In genomic region chr6:656460-657252, GRCh38 we compare ENCODE assay signal across 25 cellular contexts. TPM values are rescaled to one million over a fixed set of nuclear protein-coding genes. Genes with fewer than 3 reads are reported as not detected.
A peak's percentile ranks its signal among the peaks of the same experiment; 100 is the strongest.
DNase-seq lines count a peak whose midpoint lies in the region; ATAC-seq, FAIRE-seq and TF ChIP-seq lines count a peak whose summit lies in the region.
"Had no signal": no experiment of that assay in that cellular context is flagged by ENCODE, and none has a peak within 500 bp of the region (broad histone marks: within the 10 kb centered on the region; RNA-seq: fewer than 3 reads in every experiment).

Gene HUS1B, minus strand, starts transcription at chr6:657100. Its CDS starts 156 bp downstream, at chr6:656944.

- no peak within 1 kb of the TSS for H2AK5ac ChIP-seq in H9 (ENCODE audit: insufficient read length, low read length)

- no peak within 1 kb of the TSS for H2BK20ac ChIP-seq in H9 (ENCODE audit: low read depth, low read length, poor library complexity, severe bottlenecking)

- H3K9ac ChIP-seq in H9 (ENCODE audit: extremely low read depth, insufficient read length, low read length): no peak within 1 kb of the TSS
- H3K9ac ChIP-seq: BLaER1 had no signal

- H4K20me1 ChIP-seq in H9 (ENCODE audit: control insufficient read depth, insufficient read depth, insufficient read length): no peaks in the 10 kb centered on the region
- H4K20me1 ChIP-seq: BLaER1 had no signal

- ATAC-seq in CD8-positive, alpha-beta T cell: no peak
- ATAC-seq: psoas muscle, SK-N-SH treated with all-trans-retinoic acid at 6 μM for 48 hours had no signal

- peak within 1 kb of the TSS; percentile 45; the same call in 1 of the 2 replicates for H3K14ac ChIP-seq in H9 (ENCODE audit: insufficient read depth, low read length)

- H3K4me1 ChIP-seq in CD8-positive, alpha-beta T cell (ENCODE audit: insufficient read depth, low read length): peaks cover 15% of the 10 kb centered on the region
- H3K4me1 ChIP-seq in H9 (ENCODE audit: insufficient read depth, low read length): peaks cover 8% of the 10 kb centered on the region
- H3K4me1 ChIP-seq: adrenal gland had no signal

- peaks cover 34% of the 10 kb centered on the region for H3K36me3 Mint-ChIP-seq in CD8-positive, alpha-beta T cell
- H3K36me3 Mint-ChIP-seq in H9 (ENCODE audit: insufficient read depth in 1 of 3, low read depth in 3 of 3) (peaks cover 9 to 19% (median 11%) of the 10 kb centered on the region in 3 experiments), nephron progenitor cell (ENCODE audit: low read depth) (peaks cover 45% of the 10 kb centered on the region)

- no CpG with 5 or more reads among the region's 73 CpGs for WGBS in H9 (ENCODE audit: extremely low coverage, insufficient read length, low lambda C conversion rate)

- H3K27me3 ChIP-seq in CD8-positive, alpha-beta T cell (ENCODE audit: insufficient read depth, low read length): no peaks in the 10 kb centered on the region
- H3K27me3 ChIP-seq in H9 (ENCODE audit: insufficient read depth, low read length): no peaks in the 10 kb centered on the region
- no peaks in the 10 kb centered on the region for H3K27me3 ChIP-seq in brain microvascular endothelial cell (replicated peaks)
- H3K27me3 ChIP-seq: adrenal gland, BLaER1, thyroid gland had no signal

- H3K23ac ChIP-seq in H9 (ENCODE audit: insufficient read length, low read depth, low read length): no peak within 1 kb of the TSS

- H3K27ac Mint-ChIP-seq in CD8-positive, alpha-beta T cell: peak within 1 kb of the TSS; percentile 21
- H3K27ac Mint-ChIP-seq in H9 (peak within 1 kb of the TSS in 2 of 3 experiments; percentile 52 to 87; a peak in 5 of 7 replicates), nephron progenitor cell (peak within 1 kb of the TSS; percentile 20)
- H3K27ac Mint-ChIP-seq: brain; stimulated activated naive CD8-positive, alpha-beta T cell treated with anti-CD3 and anti-CD28 coated beads, Interleukin-15, Interleukin-2, amounts not matched to agents 100 ng/mL and 50 ng/mL, for 24 hours had no signal

- no peaks in the 10 kb centered on the region for H3K9me3 ChIP-seq in CD8-positive, alpha-beta T cell (ENCODE audit: low read length)
- H3K9me3 ChIP-seq in H9 (ENCODE audit: control insufficient read depth, low read depth, low read length): no peaks in the 10 kb centered on the region
- H3K9me3 ChIP-seq: adrenal gland, Caco-2, HAP-1, thyroid gland had no signal

- no peak within 1 kb of the TSS for H4K91ac ChIP-seq in H9 (ENCODE audit: insufficient read length, low read depth, low read length)

- no peak within 1 kb of the TSS for H2BK12ac ChIP-seq in H9 (ENCODE audit: insufficient read length, low read depth, low read length)

- peaks cover 5% of the 10 kb centered on the region for H3K36me3 ChIP-seq in CD8-positive, alpha-beta T cell (ENCODE audit: insufficient read depth, low read length)
- H3K36me3 ChIP-seq in brain microvascular endothelial cell (replicated peaks): peaks cover 6% of the 10 kb centered on the region
- H3K36me3 ChIP-seq: adrenal gland, thyroid gland had no signal

- in situ Hi-C loops in brain microvascular endothelial cell (cut with HindIII; ENCODE audit: low pct_ligation_motif_present, low sequenced_read_pairs): no loop called here

- H3K23me2 ChIP-seq in H9 (ENCODE audit: insufficient read length, low read depth, low read length, poor library complexity, severe bottlenecking): no peaks in the 10 kb centered on the region

- no peak within 1 kb of the TSS for H2BK15ac ChIP-seq in H9 (ENCODE audit: low read depth, low read length)

- DNase-seq in CD8-positive, alpha-beta T cell: no peak
- DNase-seq in H9: peak; percentile 58
- no peak for DNase-seq in brain microvascular endothelial cell
- DNase-seq in nephron progenitor cell: no peak
- DNase-seq in NCI-H128 (lab: John Stamatoyannopoulos, UW; ENCODE audit: unreplicated experiment): no peak
- DNase-seq in 8988T: no peak
- no peak for DNase-seq in GM12892 (ENCODE audit: insufficient read length)
- DNase-seq: activated T-cell treated with anti-CD3 and anti-CD28 coated beads for 4 hours, adrenal gland, Caco-2, GDM1, mammary epithelial cell, NCI-H146, NCI-H2107, NCI-H446, psoas muscle, thyroid gland had no signal

- no peak within 1 kb of the TSS for H3K4ac ChIP-seq in H9 (ENCODE audit: low read depth, low read length)

- H3K4me3 Mint-ChIP-seq in CD8-positive, alpha-beta T cell: no peak within 1 kb of the TSS
- H3K4me3 Mint-ChIP-seq in H9: no peak within 1 kb of the TSS
- no peak within 1 kb of the TSS for H3K4me3 Mint-ChIP-seq in nephron progenitor cell
- H3K4me3 Mint-ChIP-seq: brain; stimulated activated naive CD8-positive, alpha-beta T cell treated with anti-CD3 and anti-CD28 coated beads, Interleukin-15, Interleukin-2, amounts not matched to agents 100 ng/mL and 50 ng/mL, for 24 hours had no signal

- H2AFZ ChIP-seq in H9 (ENCODE audit: low read length): no peak within 1 kb of the TSS

- H2BK120ac ChIP-seq in H9 (ENCODE audit: low read depth, low read length, poor library complexity, severe bottlenecking): no peak within 1 kb of the TSS

- no peak for TF ChIP-seq CTCF in CD8-positive, alpha-beta T cell (IDR thresholded peaks at IDR 0.05)
- TF ChIP-seq CTCF in H9 (conservative IDR thresholded peaks at IDR 0.05) (no peak), brain microvascular endothelial cell (IDR thresholded peaks at IDR 0.05; ENCODE audit: low read depth, low read length, missing control alignments) (no peak), nephron progenitor cell (IDR thresholded peaks at IDR 0.05) (no peak)

- intact Hi-C loops in CD8-positive, alpha-beta T cell (cut with DNase I, micrococcal nuclease): no loop called here

- H2BK5ac ChIP-seq in H9 (ENCODE audit: insufficient read length, low read length): no peak within 1 kb of the TSS

- FAIRE-seq in GM12892 (lab: Jason Lieb, UNC): no peak
- FAIRE-seq: GM19239 had no signal

- CTCF ChIA-PET in CD8-positive, alpha-beta T cell (lab: Charles Lee): no interaction called here

- no peak within 1 kb of the TSS for H3K27ac ChIP-seq in CD8-positive, alpha-beta T cell (ENCODE audit: low read depth, low read length)
- H3K27ac ChIP-seq in H9 (ENCODE audit: insufficient read length, low read depth, low read length) (no peak within 1 kb of the TSS), brain microvascular endothelial cell (peak within 1 kb of the TSS; percentile 91)
- H3K27ac ChIP-seq: adrenal gland, BLaER1, epithelial cell of prostate, psoas muscle, thyroid gland had no signal

- no peak within 1 kb of the TSS for H3K56ac ChIP-seq in H9 (ENCODE audit: insufficient read length, low read depth, low read length)

- peaks cover 4% of the 10 kb centered on the region; the same call in 1 of the 2 replicates for H3K79me2 ChIP-seq in H9 (ENCODE audit: insufficient read depth, low read length)

- peaks cover 2% of the 10 kb centered on the region for H3K9me3 Mint-ChIP-seq in CD8-positive, alpha-beta T cell
- H3K9me3 Mint-ChIP-seq in H9: no peaks in the 10 kb centered on the region; a peak in 1 of 5 replicates
- H3K9me3 Mint-ChIP-seq in nephron progenitor cell: peaks cover 11% of the 10 kb centered on the region

- peaks cover 54% of the 10 kb centered on the region for H3K4me1 Mint-ChIP-seq in CD8-positive, alpha-beta T cell (ENCODE audit: low read depth)
- H3K4me1 Mint-ChIP-seq in H9 (peaks cover 52 to 56% of the 10 kb centered on the region in 2 experiments), nephron progenitor cell (peaks cover 11% of the 10 kb centered on the region)

- no peaks in the 10 kb centered on the region for H3K79me1 ChIP-seq in H9 (ENCODE audit: insufficient read depth, low read depth, low read length, poor library complexity, severe bottlenecking)

- no peak within 1 kb of the TSS for H3T11ph ChIP-seq in H9 (ENCODE audit: low read length)

- no peak within 1 kb of the TSS for H3K4me3 ChIP-seq in CD8-positive, alpha-beta T cell (ENCODE audit: low read depth, low read length)
- H3K4me3 ChIP-seq in brain microvascular endothelial cell (ENCODE audit: low read depth, low read length): no peak within 1 kb of the TSS
- H3K4me3 ChIP-seq: adrenal gland, BLaER1, HAP-1, psoas muscle, thyroid gland had no signal

- H3K18ac ChIP-seq in H9 (ENCODE audit: insufficient read length, low read depth, low read length): no peak within 1 kb of the TSS

- POLR2A ChIA-PET in CD8-positive, alpha-beta T cell (lab: Charles Lee): no interaction called here

- H4K8ac ChIP-seq in H9 (replicated peaks; ENCODE audit: insufficient read length, low read depth, low read length): no peak within 1 kb of the TSS

- no peak within 1 kb of the TSS for H4K5ac ChIP-seq in H9 (ENCODE audit: insufficient read length, low read depth, low read length)

- no peak for TF ChIP-seq POLR2A in GM12892 (IDR thresholded peaks at IDR 0.05; ENCODE audit: low read depth, low read length)

- H3K27me3 Mint-ChIP-seq in CD8-positive, alpha-beta T cell (ENCODE audit: low read depth): no peaks in the 10 kb centered on the region
- no peaks in the 10 kb centered on the region for H3K27me3 Mint-ChIP-seq in H9 (ENCODE audit: low read depth)
- H3K27me3 Mint-ChIP-seq in nephron progenitor cell (ENCODE audit: low read depth, poor library complexity): peaks cover 6% of the 10 kb centered on the region
- H3K27me3 Mint-ChIP-seq: stimulated activated naive CD8-positive, alpha-beta T cell treated with anti-CD3 and anti-CD28 coated beads, Interleukin-15, Interleukin-2, amounts not matched to agents 100 ng/mL and 50 ng/mL, for 24 hours had no signal

- no peak within 1 kb of the TSS for H3K4me2 ChIP-seq in H9 (ENCODE audit: insufficient read depth, insufficient read length, low read length)
- H3K4me2 ChIP-seq: BLaER1 had no signal

RNA-seq across cellular contexts. Expression of gene HUS1B, which starts in this region (rescaled TPM):
- 1 to 10 TPM; 2.8 to 4.5 TPM for total RNA-seq in CD8-positive, alpha-beta T cell
- 0.96 and 1.2 TPM in 2 replicates for total RNA-seq in H9 (2021)
- 0.28 TPM for polyA plus RNA-seq in GM12892 (2012; ENCODE audit: missing spikeins)
- total RNA-seq: kidney epithelial cell had no signal
